In the genomic region with DNA sequence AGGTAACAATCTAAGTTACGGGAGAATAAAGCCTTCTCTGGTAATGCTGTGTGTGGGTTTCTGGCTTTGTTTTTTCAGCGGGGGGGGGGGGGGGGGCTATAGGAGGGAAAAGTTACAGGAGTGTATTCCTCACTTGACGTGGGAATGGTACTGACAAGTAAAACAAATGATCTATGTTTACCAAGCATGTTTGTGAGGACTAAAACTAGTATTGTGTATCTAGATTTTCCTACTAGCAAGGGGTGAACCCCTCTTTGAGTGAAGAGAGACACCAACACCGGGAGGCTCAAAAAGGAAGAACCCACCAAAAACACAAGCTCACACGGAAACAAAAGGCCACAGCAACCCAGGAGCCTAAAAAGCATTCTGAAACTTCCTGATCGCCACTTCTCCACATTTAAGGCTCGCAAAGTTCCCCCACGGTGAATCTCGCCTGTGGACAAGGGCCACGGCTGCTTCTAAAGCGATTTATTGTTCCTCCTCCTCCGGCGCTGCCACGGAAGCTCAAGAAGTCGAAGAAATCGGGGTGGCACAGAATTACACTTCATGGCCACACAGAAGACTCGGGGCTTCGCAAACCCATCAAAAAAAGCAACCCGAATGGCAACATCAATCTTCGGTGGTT, we compare ENCODE assay signal across 8 cellular contexts. TPM values are rescaled to one million over a fixed set of nuclear protein-coding genes. Genes with fewer than 3 reads are reported as not detected.
A peak's percentile ranks its signal among the peaks of the same experiment; 100 is the strongest.
DNase-seq lines count a peak whose midpoint lies in the region; ATAC-seq and TF ChIP-seq lines count a peak whose summit lies in the region.

No MANE protein-coding gene starts in this region.

- no peaks in the 10 kb centered on the region for H3K36me3 ChIP-seq in psoas muscle (ENCODE audit: insufficient read depth in 1 of 2, low read depth in 1 of 2)

- H3K27ac ChIP-seq in psoas muscle = peak overlapping the region; percentile 94

- peak overlapping the region; percentile 99 for H3K4me3 Mint-ChIP-seq in activated naive CD8-positive, alpha-beta T cell treated with anti-CD3 and anti-CD28 coated beads for 36 hours

- intact Hi-C loops in left ventricle myocardium superior (cut with micrococcal nuclease) (loop anchor here (10.0 kb wide), 1 partner anchor 90 kb away; no protein-coding TSS in a partner anchor), psoas muscle (cut with DNase I) (loop anchor here in 1 of 2 donors (2.0 kb wide), 1 partner anchor 82 kb away; no protein-coding TSS in a partner anchor)

- no peaks in the 10 kb centered on the region for H3K27me3 ChIP-seq in psoas muscle (ENCODE audit: insufficient read depth in 3 of 3, low read length in 2 of 3)

- H3K4me1 Mint-ChIP-seq in activated naive CD8-positive, alpha-beta T cell treated with anti-CD3 and anti-CD28 coated beads for 36 hours = peaks cover 22% of the 10 kb centered on the region

- 0 to 1% (median 0%) methylated on average over 20 of the region's 20 CpGs for WGBS in psoas muscle, 3 donors

- H3K27me3 Mint-ChIP-seq in activated naive CD8-positive, alpha-beta T cell treated with anti-CD3 and anti-CD28 coated beads for 36 hours = no peaks in the 10 kb centered on the region

- ATAC-seq in left ventricle myocardium superior = peak; percentile 5
- ATAC-seq in psoas muscle = peak in 2 of 4 donors; percentile 1 to 35

- H3K4me3 ChIP-seq in GM12864 (ENCODE audit: low read depth, low read length) (peak overlapping the region; percentile 85), psoas muscle (peak overlapping the region; percentile 96)

- no peaks in the 10 kb centered on the region for H3K9me3 ChIP-seq in psoas muscle

- DNase-seq in AG08396 (ENCODE audit: low spot score) = peak; percentile 15
- no peak for DNase-seq in GM12864 (ENCODE audit: low read depth)
- peak; percentile 27 for DNase-seq in NCI-H128 (lab: John Stamatoyannopoulos, UW; ENCODE audit: unreplicated experiment)
- no peak for DNase-seq in activated naive CD8-positive, alpha-beta T cell treated with anti-CD3 and anti-CD28 coated beads for 36 hours
- peak; percentile 38 for DNase-seq in left ventricle myocardium superior
- no peak for DNase-seq in psoas muscle
- DNase-seq in HK-2 (ENCODE audit: unreplicated experiment) = no peak
- no peak for DNase-seq in dedifferentiated amniotic fluid mesenchymal stem cell (ENCODE audit: extremely low spot score)

- H3K36me3 Mint-ChIP-seq in activated naive CD8-positive, alpha-beta T cell treated with anti-CD3 and anti-CD28 coated beads for 36 hours = peaks cover 33% of the 10 kb centered on the region

- peak overlapping the region; percentile 100 for H3K27ac Mint-ChIP-seq in activated naive CD8-positive, alpha-beta T cell treated with anti-CD3 and anti-CD28 coated beads for 36 hours

- no peaks in the 10 kb centered on the region for H3K9me3 Mint-ChIP-seq in activated naive CD8-positive, alpha-beta T cell treated with anti-CD3 and anti-CD28 coated beads for 36 hours

- peaks cover 38% of the 10 kb centered on the region for H3K4me1 ChIP-seq in psoas muscle

- TF ChIP-seq CTCF in GM12864 (IDR thresholded peaks at IDR 0.05; ENCODE audit: low read depth, low read length, missing control alignments) = no peak
- TF ChIP-seq CTCF in psoas muscle (IDR thresholded peaks at IDR 0.05) = no peak

RNA-seq across cellular contexts. Expression of gene PUM1, which starts 0.7 kb away (rescaled TPM):
- total RNA-seq in activated naive CD8-positive, alpha-beta T cell treated with anti-CD3 and anti-CD28 coated beads for 36 hours = 10 to 100 TPM; 93.4 to 94.6 TPM
- total RNA-seq in left ventricle myocardium superior (75.0 TPM), psoas muscle (10 to 100 TPM; 80.0 to 93.4 (median 81.7) TPM)
- 10 to 100 TPM; 16.8 to 38.8 (median 21.2) TPM for polyA plus RNA-seq in psoas muscle

Comparison
In these comparisons a context has a peak if more than half of its experiments do, and no peak if none do; other contexts are left out.
1. DNase-seq: peak in AG08396 (single experiment), NCI-H128 (single experiment) and left ventricle myocardium superior (single experiment); none in GM12864 (single experiment), activated naive CD8-positive, alpha-beta T cell treated with anti-CD3 and anti-CD28 coated beads for 36 hours (single experiment), psoas muscle (0 of 2), HK-2 (single experiment) and dedifferentiated amniotic fluid mesenchymal stem cell (single experiment).